Comparison of ENCODE assay signal across 21 cellular contexts in genomic region chr1:110264430-110264829, GRCh38.
"Had no signal": no experiment of that assay in that cellular context is flagged by ENCODE, and none has a peak within 500 bp of the region (broad histone marks: within the 10 kb centered on the region; RNA-seq: fewer than 3 reads in every experiment).

No MANE protein-coding gene starts in this region.

- H3K9me3 ChIP-seq: MG63 had no signal

- ATAC-seq: activated CD4-positive, alpha-beta T cell treated with anti-CD3 and anti-CD28 coated beads for 36 hours; activated T-cell treated with anti-CD3 and anti-CD28 coated beads, Interleukin-2, amount 50 U/mL, for 72 hours; PC-3; T-helper 17 cell had no signal

- H3K36me3 ChIP-seq: brain microvascular endothelial cell, cardiac muscle cell, MG63, WERI-Rb-1 had no signal

- H3K27ac ChIP-seq: brain microvascular endothelial cell, cardiac muscle cell, WERI-Rb-1 had no signal

- H3K27me3 ChIP-seq: cardiac muscle cell had no signal

- FAIRE-seq: RCC 7860 had no signal

- DNase-seq: activated CD4-positive, alpha-beta memory T cell treated with anti-CD3 and anti-CD28 coated beads, Interleukin-2, amount 10 ng/mL, durations not matched to agents 7 days and 5 days; activated CD4-positive, alpha-beta T cell treated with anti-CD3 and anti-CD28 coated beads for 36 hours; activated CD4-positive, alpha-beta T cell treated with anti-CD3 and anti-CD28 coated beads, Interleukin-2, amount 50 U/mL, for 1 hour; activated gamma-delta T cell treated with Interleukin-2 at 50 U/mL for 16 hours; activated naive CD4-positive, alpha-beta T cell treated with anti-CD3 and anti-CD28 coated beads, Interleukin-2, amount 10 ng/mL, durations not matched to agents 7 days and 5 days; activated naive CD8-positive, alpha-beta T cell treated with anti-CD3 and anti-CD28 coated beads for 36 hours; activated T-cell treated with anti-CD3 and anti-CD28 coated beads, Interleukin-2, amount 50 U/mL, for 72 hours; brain microvascular endothelial cell; MG63; NCI-H146; NCI-H187 treated with DMSO at 0.1 percent for 48 hours; NCI-H2081 treated with DMSO at 0.1 percent for 48 hours; NCI-H446; NCI-H524; PC-3; SHP77 treated with DMSO at 0.1 percent for 48 hours; T-helper 17 cell; T-helper 9 cell; WERI-Rb-1 had no signal

- H3K4me3 ChIP-seq: cardiac muscle cell, MG63 had no signal
